ENCODE assay signal across 8 cellular contexts in the genomic region with DNA sequence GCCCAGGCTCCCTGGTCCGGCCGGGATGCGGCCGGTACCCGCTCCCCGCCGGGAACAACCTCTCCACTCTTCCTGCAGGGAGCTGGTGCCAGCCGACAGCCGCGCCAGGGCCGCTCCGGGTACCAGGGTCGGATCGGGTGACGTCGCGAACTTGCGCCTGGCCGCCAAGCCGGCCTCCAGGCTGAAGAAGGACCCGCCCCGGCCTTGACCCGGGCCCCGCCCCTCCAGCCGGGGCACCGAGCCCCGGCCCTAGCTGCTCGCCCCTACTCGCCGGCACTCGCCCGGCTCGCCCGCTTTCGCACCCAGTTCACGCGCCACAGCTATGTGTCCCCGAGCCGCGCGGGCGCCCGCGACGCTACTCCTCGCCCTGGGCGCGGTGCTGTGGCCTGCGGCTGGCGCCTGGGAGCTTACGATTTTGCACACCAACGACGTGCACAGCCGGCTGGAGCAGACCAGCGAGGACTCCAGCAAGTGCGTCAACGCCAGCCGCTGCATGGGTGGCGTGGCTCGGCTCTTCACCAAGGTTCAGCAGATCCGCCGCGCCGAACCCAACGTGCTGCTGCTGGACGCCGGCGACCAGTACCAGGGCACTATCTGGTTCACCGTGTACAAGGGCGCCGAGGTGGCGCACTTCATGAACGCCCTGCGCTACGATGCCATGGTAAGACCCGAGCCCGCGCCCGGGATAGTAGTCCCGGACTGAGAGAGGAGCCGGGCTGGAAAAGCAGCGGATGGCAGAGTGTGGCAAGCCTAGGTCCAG. TPM values are rescaled to one million over a fixed set of nuclear protein-coding genes. Genes with fewer than 3 reads are reported as not detected.
DNase-seq lines count a peak whose midpoint lies in the region; ATAC-seq and TF ChIP-seq lines count a peak whose summit lies in the region.

NT5E (plus strand) TSS at position 266 of the 760 bp plus-strand sequence; CDS start at position 323, 57 bp downstream.

- H3K36me3 Mint-ChIP-seq in glutamatergic neuron (ENCODE audit: unreplicated experiment) = no peaks in the 10 kb centered on the region
- peaks cover 15% of the 10 kb centered on the region for H3K36me3 Mint-ChIP-seq in osteocyte (ENCODE audit: unreplicated experiment)

- H3K27ac Mint-ChIP-seq in glutamatergic neuron (ENCODE audit: unreplicated experiment) (peak within 1 kb of the TSS; percentile 48), osteocyte (ENCODE audit: unreplicated experiment) (peak within 1 kb of the TSS; percentile 97)

- H3K27me3 Mint-ChIP-seq in glutamatergic neuron (ENCODE audit: unreplicated experiment) = peaks cover 14% of the 10 kb centered on the region
- no peaks in the 10 kb centered on the region for H3K27me3 Mint-ChIP-seq in osteocyte (ENCODE audit: unreplicated experiment)

- H3K9me3 Mint-ChIP-seq in glutamatergic neuron (ENCODE audit: unreplicated experiment) (peaks cover 1% of the 10 kb centered on the region), osteocyte (ENCODE audit: unreplicated experiment) (no peaks in the 10 kb centered on the region)

- intact Hi-C loops in Right ventricle myocardium inferior (cut with DNase I) = no loop called here
- intact Hi-C loops in cardiac septum (cut with DNase I) = no loop called here

- DNase-seq in Right ventricle myocardium inferior (ENCODE audit: missing footprints) (peak; percentile 87), cardiac septum (ENCODE audit: low spot score) (no peak), NCI-H526 treated with DMSO at 0.1 percent for 48 hours (lab: John Stamatoyannopoulos, UW) (peak; percentile 31), glutamatergic neuron (peak; percentile 84), osteocyte (ENCODE audit: extremely low spot score, unreplicated experiment) (peak; percentile 90), NCI-H187 (lab: John Stamatoyannopoulos, UW) (no peak)
- peak; percentile 7 for DNase-seq in activated naive CD8-positive, alpha-beta T cell treated with anti-CD3 and anti-CD28 coated beads, Interleukin-2, amount 50 U/mL, for 16 hours (ENCODE audit: low read depth, low spot score)

- TF ChIP-seq CTCF in glutamatergic neuron (IDR thresholded peaks at IDR 0.05; ENCODE audit: partially characterized antibody, unreplicated experiment) (no peak), osteocyte (IDR thresholded peaks at IDR 0.05) (no peak)

- H3K4me1 Mint-ChIP-seq in glutamatergic neuron (ENCODE audit: low read depth, unreplicated experiment) (peaks cover 6% of the 10 kb centered on the region), osteocyte (ENCODE audit: unreplicated experiment) (peaks cover 61% of the 10 kb centered on the region)

- H3K4me3 Mint-ChIP-seq in glutamatergic neuron (ENCODE audit: unreplicated experiment) (peak within 1 kb of the TSS; percentile 96), osteocyte (ENCODE audit: unreplicated experiment) (peak within 1 kb of the TSS; percentile 100)

- ATAC-seq in Right ventricle myocardium inferior (peak; percentile 94), HG02852 (IDR thresholded peaks at IDR 0.05; ENCODE audit: unreplicated experiment) (peak; percentile 72)

RNA-seq across cellular contexts. Expression of gene NT5E, which starts in this region (rescaled TPM):
- total RNA-seq in Right ventricle myocardium inferior (5.6 TPM), cardiac septum (5.9 TPM), glutamatergic neuron (ENCODE audit: unreplicated experiment) (0.29 TPM), osteocyte (193 and 197 TPM in 2 replicates)

Comparison
In these comparisons a context has a peak if more than half of its experiments do, and no peak if none do; other contexts are left out.
1. RNA of gene NT5E (total RNA-seq): 193 to 197 TPM in osteocyte; 5.9 TPM in cardiac septum (single experiment), 5.6 TPM in Right ventricle myocardium inferior (single experiment) and 0.29 TPM in glutamatergic neuron (single experiment); every median in the first group is over 10 times any median in the second.
2. DNase-seq: peak in Right ventricle myocardium inferior (single experiment), NCI-H526 treated with DMSO at 0.1 percent for 48 hours (single experiment), activated naive CD8-positive, alpha-beta T cell treated with anti-CD3 and anti-CD28 coated beads, Interleukin-2, amount 50 U/mL, for 16 hours (single experiment) and osteocyte (single experiment); none in cardiac septum (single experiment) and NCI-H187 (0 of 2).
3. Peak in DNase-seq in glutamatergic neuron; RNA of the gene not detected or under 1 TPM.